22 cellular contexts compared by ENCODE assay signal in genomic region chr15:69392352-69392751, GRCh38.
"Had no signal": no experiment of that assay in that cellular context is flagged by ENCODE, and none has a peak within 500 bp of the region (broad histone marks: within the 10 kb centered on the region; RNA-seq: fewer than 3 reads in every experiment).

No MANE protein-coding gene starts in this region.

- H3K27me3 Mint-ChIP-seq: activated CD4-positive, alpha-beta T cell treated with anti-CD3 and anti-CD28 coated beads for 36 hours; activated naive CD8-positive, alpha-beta T cell treated with anti-CD3 and anti-CD28 coated beads, Interleukin-2, amount 50 U/mL, for 24 hours had no signal

- H3K27ac Mint-ChIP-seq: activated CD4-positive, alpha-beta T cell treated with anti-CD3 and anti-CD28 coated beads for 36 hours; activated naive CD4-positive, alpha-beta T cell treated with anti-CD3 and anti-CD28 coated beads, Interleukin-2, amount 10 ng/mL, durations not matched to agents 7 days and 5 days; activated naive CD8-positive, alpha-beta T cell treated with anti-CD3 and anti-CD28 coated beads, Interleukin-2, amount 50 U/mL, for 24 hours; activated T-cell treated with anti-CD3 and anti-CD28 coated beads, Interleukin-2, amount 50 U/mL, for 24 hours; mesothelial cell of epicardium; WTC11 had no signal

- DNase-seq: activated CD4-positive, alpha-beta T cell treated with anti-CD3 and anti-CD28 coated beads for 36 hours; activated CD4-positive, alpha-beta T cell treated with anti-CD3 and anti-CD28 coated beads, Interleukin-2, amount 50 U/mL, for 48 hours; activated naive CD4-positive, alpha-beta T cell treated with anti-CD3 and anti-CD28 coated beads, Interleukin-2, amount 10 ng/mL, durations not matched to agents 7 days and 5 days; activated naive CD8-positive, alpha-beta T cell treated with anti-CD3 and anti-CD28 coated beads, Interleukin-2, amount 50 U/mL, for 24 hours; activated T-cell treated with anti-CD3 and anti-CD28 coated beads, Interleukin-2, amount 50 U/mL, for 24 hours; anterior cingulate cortex; brain microvascular endothelial cell; colonic mucosa; erythroblast; foreskin melanocyte; glutamatergic neuron; hippocampal formation; left colon; nephron progenitor cell; occipital lobe; stimulated activated CD4-positive, alpha-beta T cell treated with anti-CD3 and anti-CD28 coated beads, Interleukin-2, amount 100 ng/mL, for 48 hours; stomach; trophoblast cell had no signal

- H3K9me3 Mint-ChIP-seq: activated naive CD4-positive, alpha-beta T cell treated with anti-CD3 and anti-CD28 coated beads, Interleukin-2, amount 10 ng/mL, durations not matched to agents 7 days and 5 days; activated naive CD8-positive, alpha-beta T cell treated with anti-CD3 and anti-CD28 coated beads, Interleukin-2, amount 50 U/mL, for 24 hours; activated T-cell treated with anti-CD3 and anti-CD28 coated beads, Interleukin-2, amount 50 U/mL, for 24 hours; central memory CD8-positive, alpha-beta T cell; mesothelial cell of epicardium; nephron progenitor cell; WTC11 had no signal

- H3K36me3 Mint-ChIP-seq: activated naive CD4-positive, alpha-beta T cell treated with anti-CD3 and anti-CD28 coated beads, Interleukin-2, amount 10 ng/mL, durations not matched to agents 7 days and 5 days; mesothelial cell of epicardium; WTC11 had no signal

- H3K27ac ChIP-seq: brain microvascular endothelial cell, colonic mucosa, stomach had no signal

- H3K4me3 ChIP-seq: colonic mucosa, lung, stomach had no signal

- H3K4me3 Mint-ChIP-seq: activated CD4-positive, alpha-beta T cell treated with anti-CD3 and anti-CD28 coated beads for 36 hours; activated naive CD4-positive, alpha-beta T cell treated with anti-CD3 and anti-CD28 coated beads, Interleukin-2, amount 10 ng/mL, durations not matched to agents 7 days and 5 days; activated naive CD8-positive, alpha-beta T cell treated with anti-CD3 and anti-CD28 coated beads, Interleukin-2, amount 50 U/mL, for 24 hours; activated T-cell treated with anti-CD3 and anti-CD28 coated beads, Interleukin-2, amount 50 U/mL, for 24 hours; central memory CD8-positive, alpha-beta T cell; mesothelial cell of epicardium; nephron progenitor cell; WTC11 had no signal
